ENCODE assay signal across 1 cellular context in genomic region chr12:2752676-2753371, GRCh38.
TF ChIP-seq lines count a peak whose summit lies in the region.

No MANE protein-coding gene starts in this region.

TF ChIP-seq in GM12878, 131 proteins besides CTCF, POLR2A, EP300 and RAD21 (continued from another document and continues in another):
- TF ChIP-seq NKRF (conservative IDR thresholded peaks at IDR 0.05) (peak; percentile 73), HCFC1 (IDR thresholded peaks at IDR 0.05; ENCODE audit: low read length) (no peak), ZBTB40 (IDR thresholded peaks at IDR 0.05; ENCODE audit: borderline replicate concordance) (peak; percentile 79), NR2C2 (IDR thresholded peaks at IDR 0.05; ENCODE audit: borderline replicate concordance, control insufficient read depth, insufficient read length, low read depth) (no peak), GABPA (IDR thresholded peaks at IDR 0.05; ENCODE audit: low read depth) (no peak), WRNIP1 (IDR thresholded peaks at IDR 0.05; ENCODE audit: borderline replicate concordance, low read depth, low read length) (no peak), YY1 (IDR thresholded peaks at IDR 0.05; ENCODE audit: low read depth, low read length) (no peak), SIN3A (IDR thresholded peaks at IDR 0.05; ENCODE audit: low read depth, low read length) (peak; percentile 85; the same call in 1 of the 2 replicates), MEF2B (IDR thresholded peaks at IDR 0.05; ENCODE audit: partially characterized antibody, poor library complexity, severe bottlenecking) (no peak), MEF2A (IDR thresholded peaks at IDR 0.05; ENCODE audit: insufficient read depth, low read depth, low read length) (no peak), TBL1XR1 (IDR thresholded peaks at IDR 0.05; ENCODE audit: low read depth, low read length) (no peak), CBX5 (IDR thresholded peaks at IDR 0.05; ENCODE audit: low read depth) (no peak), ZNF207 (IDR thresholded peaks at IDR 0.05; ENCODE audit: borderline replicate concordance) (no peak), CREB1 (IDR thresholded peaks at IDR 0.05; ENCODE audit: low read depth) (no peak), JUNB (IDR thresholded peaks at IDR 0.05) (no peak), KLF5 (IDR thresholded peaks at IDR 0.05; ENCODE audit: partially characterized antibody) (no peak), SPI1 (IDR thresholded peaks at IDR 0.05; ENCODE audit: borderline replicate concordance, insufficient read depth, low read depth, low read length) (no peak), RB1 (IDR thresholded peaks at IDR 0.05; ENCODE audit: borderline replicate concordance) (no peak), ZNF217 (IDR thresholded peaks at IDR 0.05) (no peak), CHD4 (IDR thresholded peaks at IDR 0.05) (no peak), POLR2AphosphoS2 (IDR thresholded peaks at IDR 0.05; ENCODE audit: low read depth, low read length) (no peak), E4F1 (IDR thresholded peaks at IDR 0.05; ENCODE audit: borderline replicate concordance, partially characterized antibody) (no peak), POU2F2 (IDR thresholded peaks at IDR 0.05; ENCODE audit: borderline replicate concordance, low read depth, low read length) (no peak), CREM (IDR thresholded peaks at IDR 0.05; ENCODE audit: low read depth) (no peak), DPF2 (IDR thresholded peaks at IDR 0.05) (no peak), BHLHE40 (IDR thresholded peaks at IDR 0.05; ENCODE audit: borderline replicate concordance in 1 of 2, low read depth in 2 of 2, low read length in 1 of 2) (peak in 1 of 2 experiments; percentile 17; a peak in 1 of 4 replicates), SUZ12 (IDR thresholded peaks at IDR 0.05; ENCODE audit: unreplicated experiment) (no peak), ZNF384 (IDR thresholded peaks at IDR 0.05; ENCODE audit: borderline replicate concordance, low read depth, low read length) (no peak), ZNF622 (IDR thresholded peaks at IDR 0.05) (no peak), ZNF592 (IDR thresholded peaks at IDR 0.05) (no peak), SP1 (IDR thresholded peaks at IDR 0.05; ENCODE audit: low read depth, low read length) (no peak), PAX5 (IDR thresholded peaks at IDR 0.05; ENCODE audit: borderline replicate concordance, low read depth, low read length) (no peak), REST (IDR thresholded peaks at IDR 0.05; ENCODE audit: low read depth, low read length) (peak; percentile 98), E2F4 (IDR thresholded peaks at IDR 0.05; ENCODE audit: low read depth, low read length) (no peak), PBX3 (IDR thresholded peaks at IDR 0.05; ENCODE audit: insufficient replicate concordance, low read depth, low read length) (no peak), BCLAF1 (IDR thresholded peaks at IDR 0.05) (no peak), RAD51 (IDR thresholded peaks at IDR 0.05) (no peak), MYB (IDR thresholded peaks at IDR 0.05; ENCODE audit: borderline replicate concordance, low read depth, low read length) (no peak)
